23 cellular contexts compared by ENCODE assay signal in the genomic region with DNA sequence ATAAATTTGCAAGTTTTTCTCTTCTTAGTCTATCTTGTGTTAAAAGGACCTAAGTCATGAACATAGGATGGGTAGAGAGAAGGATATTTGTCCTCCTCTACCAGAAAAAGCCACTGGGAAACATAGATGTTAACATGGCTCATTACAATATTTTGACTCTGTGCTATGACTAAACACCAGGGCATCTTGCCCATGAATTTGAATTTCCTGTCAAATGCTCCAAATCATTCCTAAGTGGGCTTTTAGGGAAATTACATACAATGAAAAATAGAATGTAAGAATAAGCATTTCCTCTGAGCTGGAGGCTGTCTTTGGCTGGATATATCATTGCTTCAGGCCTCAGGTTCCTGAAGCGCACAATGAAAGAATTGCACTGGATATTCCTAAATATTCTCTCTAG. TPM values are rescaled to one million over a fixed set of nuclear protein-coding genes. Genes with fewer than 3 reads are reported as not detected.
"Had no signal": no experiment of that assay in that cellular context is flagged by ENCODE, and none has a peak within 500 bp of the region (broad histone marks: within the 10 kb centered on the region; RNA-seq: fewer than 3 reads in every experiment).

No MANE protein-coding gene starts in this region.

- H3K9me3 ChIP-seq: breast epithelium, esophagus squamous epithelium, gastrocnemius medialis, pancreas, spleen, vagina had no signal

- H3K27ac ChIP-seq: breast epithelium, epithelial cell of prostate, esophagus squamous epithelium, gastrocnemius medialis, pancreas, spleen, vagina had no signal

- ATAC-seq: activated naive CD4-positive, alpha-beta T cell treated with anti-CD3 and anti-CD28 coated beads, Interleukin-2, amount 50 U/mL, for 72 hours; activated T-cell treated with anti-CD3 and anti-CD28 coated beads, Interleukin-2, amount 50 U/mL, for 72 hours; gastrocnemius medialis; left colon; pancreas; right cardiac atrium had no signal

- H3K4me1 ChIP-seq: breast epithelium, esophagus squamous epithelium, gastrocnemius medialis, pancreas, spleen, vagina had no signal

- H3K4me3 ChIP-seq: breast epithelium, esophagus squamous epithelium, gastrocnemius medialis, pancreas, spleen, vagina had no signal

- H3K27me3 ChIP-seq: breast epithelium, esophagus squamous epithelium, gastrocnemius medialis, spleen, vagina had no signal

- DNase-seq: activated CD4-positive, alpha-beta T cell treated with anti-CD3 and anti-CD28 coated beads for 4 hours; activated CD4-positive, alpha-beta T cell treated with anti-CD3 and anti-CD28 coated beads, Interleukin-2, amount 50 U/mL, for 4 hours; activated CD4-positive, CD25-positive, alpha-beta regulatory T cell; activated naive CD4-positive, alpha-beta T cell; activated T-cell treated with anti-CD3 and anti-CD28 coated beads for 4 hours; activated T-cell treated with anti-CD3 and anti-CD28 coated beads, Interleukin-2, amount 50 U/mL, for 72 hours; aorta; endodermal cell; esophagus squamous epithelium; gastrocnemius medialis; glutamatergic neuron; kidney; left colon; mammary epithelial cell; pancreas; right cardiac atrium; spleen; stimulated activated naive CD4-positive, alpha-beta T cell had no signal

- H3K36me3 ChIP-seq: breast epithelium, esophagus squamous epithelium, gastrocnemius medialis, pancreas, spleen, vagina had no signal

RNA-seq across cellular contexts. Expression of a gene that starts 39.1 kb away (rescaled TPM):
- total RNA-seq: activated naive CD4-positive, alpha-beta T cell treated with anti-CD3 and anti-CD28 coated beads, Interleukin-2, amount 50 U/mL, for 72 hours; activated T-cell treated with anti-CD3 and anti-CD28 coated beads, Interleukin-2, amount 50 U/mL, for 72 hours; T-helper 1 cell treated with Interleukin-12 subunit alpha and Interleukin-12 subunit beta and Interleukin-4 antibody, amounts not matched to agents 30 ng/mL and 1 ng/mL, for 36 hours had no signal
